ENCODE assay signal across 8 cellular contexts in genomic region chr17:78140169-78141051, GRCh38. TPM values are rescaled to one million over a fixed set of nuclear protein-coding genes. Genes with fewer than 3 reads are reported as not detected.
DNase-seq lines count a peak whose midpoint lies in the region; ATAC-seq, FAIRE-seq and TF ChIP-seq lines count a peak whose summit lies in the region.

No MANE protein-coding gene starts in this region.

- FAIRE-seq in bronchial epithelial cell (lab: Jason Lieb, UNC), result no peak

- peak; percentile 63 for TF ChIP-seq POLR2A in GM18951 (IDR thresholded peaks at IDR 0.05; ENCODE audit: extremely low read depth, insufficient read depth, insufficient read length)
- TF ChIP-seq POLR2A in right lobe of liver (IDR thresholded peaks at IDR 0.05), result peak; percentile 48

- H3K27me3 ChIP-seq in bronchial epithelial cell (ENCODE audit: control insufficient read depth, insufficient read depth, low read length) (no peaks in the 10 kb centered on the region), right lobe of liver (no peaks in the 10 kb centered on the region)

- peak overlapping the region; percentile 13 for H3K4me3 ChIP-seq in bronchial epithelial cell (ENCODE audit: low read depth, low read length)
- H3K4me3 ChIP-seq in right lobe of liver, result no peak overlapping the region

- in situ Hi-C loops in GM18951 (cut with MboI; ENCODE audit: low sequenced_read_pairs, unreplicated experiment), result no loop called here

- peak; percentile 8 for DNase-seq in AG09319 (ENCODE audit: extremely low read depth, low read depth)
- DNase-seq in NCI-H226, result peak; percentile 87
- DNase-seq in bronchial epithelial cell (ENCODE audit: low read depth), result peak; percentile 84
- peak; percentile 87 to 95 (median 93) for DNase-seq in right lobe of liver
- peak; percentile 74 to 87 for DNase-seq in stimulated activated CD8-positive, alpha-beta memory T cell treated with anti-CD3 and anti-CD28 coated beads, Interleukin-15, amount 100 ng/mL, for 4 hours (ENCODE audit: low read depth in 2 of 2)

- peaks cover 0 to 31% (median 6%) of the 10 kb centered on the region in 4 donors for H3K4me1 ChIP-seq in right lobe of liver

- H3K9me3 ChIP-seq in right lobe of liver, result no peaks in the 10 kb centered on the region

- peak; percentile 78 for ATAC-seq in HG03097 (IDR thresholded peaks at IDR 0.05; ENCODE audit: low FRiP score, unreplicated experiment)
- ATAC-seq in right lobe of liver, result peak; percentile 83 to 88 (median 85)

- TF ChIP-seq CTCF in AG09319 (IDR thresholded peaks at IDR 0.05; ENCODE audit: low read depth, low read length) (no peak), VCaP (conservative IDR thresholded peaks at IDR 0.05) (no peak), bronchial epithelial cell (IDR thresholded peaks at IDR 0.05; ENCODE audit: insufficient read depth, low read length, severe bottlenecking) (no peak), right lobe of liver (IDR thresholded peaks at IDR 0.05) (no peak)

- 32% methylated on average over 17 of the region's 58 CpGs for WGBS in right lobe of liver (ENCODE audit: insufficient coverage, low coverage, low lambda C conversion rate, missing lambda C conversion rate)

- intact Hi-C loops in right lobe of liver (cut with DNase I), result no loop called here

- peak overlapping the region; percentile 42; the same call in 1 of the 2 replicates for H3K27ac ChIP-seq in VCaP
- H3K27ac ChIP-seq in right lobe of liver, result peak overlapping the region in 2 of 3 donors; percentile 33 to 64

- no peaks in the 10 kb centered on the region for H3K36me3 ChIP-seq in bronchial epithelial cell (ENCODE audit: control insufficient read depth, insufficient read depth, low read length)
- no peaks in the 10 kb centered on the region for H3K36me3 ChIP-seq in right lobe of liver

RNA-seq across cellular contexts. Expression of gene C17orf99, which starts 5.8 kb away (rescaled TPM):
- total RNA-seq in bronchial epithelial cell (0.13 TPM in 1 of 2 replicates, not detected in the other), right lobe of liver (not detected)

RNA-seq across cellular contexts. Expression of gene TMC8, which starts 9.8 kb away (rescaled TPM):
- under 0.01 TPM in 1 of 2 replicates, not detected in the other for total RNA-seq in bronchial epithelial cell
- 1 to 10 TPM; 2.4 to 7.2 (median 4.8) TPM for total RNA-seq in right lobe of liver

RNA-seq across cellular contexts. Expression of gene TMC6, which starts 11.9 kb away (rescaled TPM):
- total RNA-seq in bronchial epithelial cell (42.9 and 51.7 TPM in 2 replicates), right lobe of liver (10 to 100 TPM; 10.9 to 24.7 (median 15.7) TPM)

RNA-seq across cellular contexts. Expression of gene SYNGR2, which starts 28.0 kb away (rescaled TPM):
- 41.9 and 51.0 TPM in 2 replicates for total RNA-seq in bronchial epithelial cell
- total RNA-seq in right lobe of liver, result 10 to 100 TPM; 43.3 to 55.8 (median 50.4) TPM

RNA-seq across cellular contexts. Expression of gene TK1, which starts 46.4 kb away (rescaled TPM):
- total RNA-seq in bronchial epithelial cell (0.79 and 2.9 TPM in 2 replicates), right lobe of liver (1 to 10 TPM; 2.1 to 8.3 (median 4.7) TPM)

Comparison
In these comparisons a context has a peak if more than half of its experiments do, and no peak if none do; other contexts are left out.
1. DNase-seq: peak in every context shown above with its lines; median percentile 93 in right lobe of liver; 87 in NCI-H226; 84 in bronchial epithelial cell; 80 in stimulated activated CD8-positive, alpha-beta memory T cell treated with anti-CD3 and anti-CD28 coated beads, Interleukin-15, amount 100 ng/mL, for 4 hours; 8 in AG09319.